8 cellular contexts compared by ENCODE assay signal in the genomic region with DNA sequence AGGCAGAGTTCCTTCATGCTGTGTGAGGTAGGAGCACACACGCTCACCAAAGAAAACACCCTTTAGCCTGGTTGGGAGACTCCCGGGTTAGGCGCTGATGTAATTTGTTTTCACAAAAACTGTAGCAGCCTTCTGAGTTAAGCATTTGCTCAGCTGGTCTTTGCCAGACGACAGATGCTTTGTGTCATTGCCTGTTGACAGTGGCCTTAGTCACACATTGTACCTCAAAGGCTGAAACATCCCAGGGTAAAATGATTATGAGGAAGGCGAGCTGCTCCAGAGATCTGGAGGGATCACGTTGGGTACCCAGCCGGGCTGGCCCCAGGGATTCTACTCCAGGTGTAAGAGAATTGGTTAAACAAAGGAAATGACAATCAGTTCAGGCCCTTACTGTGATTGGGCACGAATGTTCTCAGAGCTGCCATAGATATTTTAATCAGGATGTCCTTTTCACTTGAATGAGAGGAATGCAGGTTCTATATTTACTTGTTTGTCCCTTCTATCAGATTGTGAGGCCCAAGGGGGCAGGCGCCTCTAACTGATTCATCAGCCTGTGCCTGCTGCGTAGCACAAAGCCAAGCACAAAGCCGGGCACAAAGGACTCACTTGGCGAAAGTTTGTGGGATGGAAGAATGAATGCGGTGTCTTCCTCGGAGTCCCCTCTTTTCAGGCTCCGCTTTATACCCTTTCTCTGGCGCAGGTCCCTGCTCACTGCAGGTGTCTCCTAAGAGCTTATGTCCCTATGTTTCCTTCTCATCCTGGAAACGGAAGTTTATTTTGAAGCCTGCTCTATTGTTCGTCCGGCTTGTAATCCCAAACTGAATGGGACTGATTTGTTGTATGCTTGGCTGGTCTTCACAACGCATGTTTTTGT. TPM values are rescaled to one million over a fixed set of nuclear protein-coding genes. Genes with fewer than 3 reads are reported as not detected.
DNase-seq lines count a peak whose midpoint lies in the region; TF ChIP-seq lines count a peak whose summit lies in the region.

No MANE protein-coding gene starts in this region.

- H3K9me3 Mint-ChIP-seq in endothelial cell (ENCODE audit: unreplicated experiment): no peaks in the 10 kb centered on the region

- peaks cover 20% of the 10 kb centered on the region for H3K4me1 ChIP-seq in mesodermal cell (ENCODE audit: control insufficient read depth, insufficient read depth, low read length, poor library complexity, severe bottlenecking)

- H3K27ac ChIP-seq in mesodermal cell (ENCODE audit: low read depth, low read length, severe bottlenecking): peak overlapping the region; percentile 94

- no peak for TF ChIP-seq CTCF in endothelial cell (IDR thresholded peaks at IDR 0.05; ENCODE audit: unreplicated experiment)

- WGBS in mesodermal cell (ENCODE audit: insufficient coverage in 2 of 2), 2 experiments: 6 to 13% methylated on average over 13 to 15 of the region's 20 CpGs

- H3K4me1 Mint-ChIP-seq in endothelial cell (ENCODE audit: unreplicated experiment): peaks cover 33% of the 10 kb centered on the region

- no peaks in the 10 kb centered on the region for H3K36me3 ChIP-seq in mesodermal cell (ENCODE audit: control insufficient read depth, insufficient read depth, low read length)

- peak; percentile 36 for DNase-seq in Ammon's horn (ENCODE audit: low spot score)
- DNase-seq in NCI-H2171 (lab: John Stamatoyannopoulos, UW): peak; percentile 6
- peak; percentile 43 for DNase-seq in endothelial cell (ENCODE audit: low spot score)
- no peak for DNase-seq in activated effector memory CD4-positive, alpha-beta T cell treated with Interleukin-2 at 50 U/mL for 16 hours
- DNase-seq in COLO829 (ENCODE audit: low spot score): no peak
- no peak for DNase-seq in mesenteric fat pad (ENCODE audit: low spot score)
- no peak for DNase-seq in cerebellar nuclear complex (lab: John Stamatoyannopoulos, UW)

- H3K27ac Mint-ChIP-seq in endothelial cell (ENCODE audit: unreplicated experiment): peak overlapping the region; percentile 99

- H3K9me3 ChIP-seq in mesodermal cell (ENCODE audit: control insufficient read depth, low read length): no peaks in the 10 kb centered on the region

- H3K4me3 ChIP-seq in mesodermal cell (ENCODE audit: extremely low read depth, insufficient read depth, low read length, poor library complexity, severe bottlenecking): no peak overlapping the region

- H3K4me3 Mint-ChIP-seq in endothelial cell (ENCODE audit: unreplicated experiment): peak overlapping the region; percentile 17

- H3K27me3 Mint-ChIP-seq in endothelial cell (ENCODE audit: unreplicated experiment): no peaks in the 10 kb centered on the region

- peaks cover under 1% of the 10 kb centered on the region for H3K36me3 Mint-ChIP-seq in endothelial cell (ENCODE audit: low read depth, unreplicated experiment)

RNA-seq across cellular contexts. Expression of a gene that starts 47.1 kb away (rescaled TPM):
- 78.3 TPM for total RNA-seq in endothelial cell (ENCODE audit: unreplicated experiment)
- polyA plus RNA-seq in mesodermal cell (2013, experiment 1 of 2): 7.7 TPM
- polyA plus RNA-seq in mesodermal cell (2013, experiment 2 of 2): 7.3 TPM
- 663 TPM for total RNA-seq in mesenteric fat pad

RNA-seq across cellular contexts. Expression of a gene that starts 58.0 kb away (rescaled TPM):
- total RNA-seq in endothelial cell (ENCODE audit: unreplicated experiment): 40.8 TPM
- 34.6 TPM for polyA plus RNA-seq in mesodermal cell (2013, experiment 1 of 2)
- 28.7 TPM for polyA plus RNA-seq in mesodermal cell (2013, experiment 2 of 2)
- 99.7 TPM for total RNA-seq in mesenteric fat pad

Comparison
In these comparisons a context has a peak if more than half of its experiments do, and no peak if none do; other contexts are left out.
1. DNase-seq: peak in Ammon's horn (single experiment), NCI-H2171 (single experiment) and endothelial cell (single experiment); none in activated effector memory CD4-positive, alpha-beta T cell treated with Interleukin-2 at 50 U/mL for 16 hours (single experiment), COLO829 (single experiment), mesenteric fat pad (single experiment) and cerebellar nuclear complex (0 of 2).